12 cellular contexts compared by ENCODE assay signal in the genomic region with DNA sequence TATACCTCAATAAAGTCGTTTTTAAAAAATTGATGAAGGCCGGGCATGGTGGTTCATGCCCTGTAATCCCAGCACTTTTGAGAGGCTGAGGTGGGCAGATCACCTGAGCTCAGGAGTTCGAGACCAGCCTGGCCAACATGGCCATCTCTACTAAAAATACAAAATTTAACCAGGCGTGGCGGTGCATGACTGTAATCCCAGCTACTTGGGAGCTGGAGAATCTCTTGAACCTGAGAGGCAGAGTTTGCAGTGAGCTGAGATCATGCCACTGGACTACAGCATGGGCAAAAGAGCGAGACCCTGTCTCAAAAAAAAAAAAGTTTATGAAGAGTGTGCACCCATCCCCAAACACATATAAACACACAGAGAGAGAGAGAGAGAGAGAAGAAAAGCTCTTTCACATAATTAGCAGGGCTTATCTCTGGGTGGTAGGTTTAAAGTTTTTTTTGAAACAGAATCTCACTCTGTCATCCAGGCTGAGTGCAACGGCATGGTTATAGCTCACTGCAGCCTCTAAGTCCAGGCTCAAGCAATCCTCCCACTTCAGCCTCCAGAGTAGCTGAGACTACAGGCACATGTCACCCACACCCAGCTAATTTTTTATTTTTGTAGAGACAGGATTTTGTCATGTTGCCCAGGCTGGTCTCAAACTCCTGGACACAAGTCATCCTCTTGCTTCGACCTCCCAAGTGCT. TPM values are rescaled to one million over a fixed set of nuclear protein-coding genes. Genes with fewer than 3 reads are reported as not detected.
DNase-seq lines count a peak whose midpoint lies in the region; ATAC-seq and TF ChIP-seq lines count a peak whose summit lies in the region.
"Had no signal": no experiment of that assay in that cellular context is flagged by ENCODE, and none has a peak within 500 bp of the region (broad histone marks: within the 10 kb centered on the region; RNA-seq: fewer than 3 reads in every experiment).

No MANE protein-coding gene starts in this region.

- DNase-seq in Right ventricle myocardium inferior (ENCODE audit: missing footprints) (peak; percentile 15), left ventricle myocardium superior (no peak), T-helper 17 cell (no peak), glutamatergic neuron (no peak), transverse colon (no peak), SHP77 treated with DMSO at 0.1 percent for 48 hours (lab: John Stamatoyannopoulos, UW) (no peak), dorsolateral prefrontal cortex (no peak), foreskin keratinocyte (no peak)
- DNase-seq: COR-L47; NCI-H2029; pancreas; stimulated activated CD4-positive, alpha-beta T cell treated with anti-CD3 and anti-CD28 coated beads, Interleukin-4, amount 100 ng/mL, for 4 hours had no signal

- ATAC-seq in Right ventricle myocardium inferior (no peak), left ventricle myocardium superior (no peak), T-helper 17 cell (no peak), foreskin keratinocyte (no peak)
- ATAC-seq: pancreas had no signal

- no peak overlapping the region for H3K4me3 ChIP-seq in transverse colon
- H3K4me3 ChIP-seq in dorsolateral prefrontal cortex: no peak overlapping the region
- H3K4me3 ChIP-seq: pancreas had no signal

- H3K36me3 ChIP-seq in transverse colon: no peaks in the 10 kb centered on the region
- H3K36me3 ChIP-seq: pancreas had no signal

- peaks cover 37 to 81% (median 71%) of the 10 kb centered on the region in 4 donors for H3K4me1 ChIP-seq in transverse colon
- peaks cover 18% of the 10 kb centered on the region for H3K4me1 ChIP-seq in foreskin keratinocyte

- H3K27me3 ChIP-seq in transverse colon: no peaks in the 10 kb centered on the region
- H3K27me3 ChIP-seq in dorsolateral prefrontal cortex: no peaks in the 10 kb centered on the region
- no peaks in the 10 kb centered on the region for H3K27me3 ChIP-seq in foreskin keratinocyte
- H3K27me3 ChIP-seq: pancreas had no signal

- peak overlapping the region; percentile 91 for H3K4me3 Mint-ChIP-seq in T-helper 17 cell
- H3K4me3 Mint-ChIP-seq in glutamatergic neuron (ENCODE audit: unreplicated experiment): peak overlapping the region; percentile 95

- H3K4me1 Mint-ChIP-seq in T-helper 17 cell (peaks cover 43% of the 10 kb centered on the region), glutamatergic neuron (ENCODE audit: low read depth, unreplicated experiment) (peaks cover 42% of the 10 kb centered on the region)

- intact Hi-C loops in Right ventricle myocardium inferior (cut with DNase I): no loop called here
- intact Hi-C loops in left ventricle myocardium superior (cut with micrococcal nuclease): no loop called here
- intact Hi-C loops in transverse colon (cut with DNase I; ENCODE audit: low total_unique reads): no loop called here
- intact Hi-C loops in dorsolateral prefrontal cortex (cut with DNase I): no loop called here

- no peak for TF ChIP-seq EP300 in transverse colon (IDR thresholded peaks at IDR 0.05; ENCODE audit: low read depth)

- H3K36me3 Mint-ChIP-seq in T-helper 17 cell (ENCODE audit: low read depth): peaks cover 2% of the 10 kb centered on the region
- H3K36me3 Mint-ChIP-seq in glutamatergic neuron (ENCODE audit: unreplicated experiment): no peaks in the 10 kb centered on the region

- H3K9me3 ChIP-seq in T-helper 17 cell (ENCODE audit: control insufficient read depth, low read length, poor library complexity, severe bottlenecking) (no peaks in the 10 kb centered on the region), transverse colon (no peaks in the 10 kb centered on the region)
- H3K9me3 ChIP-seq: pancreas had no signal

- in situ Hi-C loops in transverse colon (cut with MboI; ENCODE audit: low pct_ligation_motif_present in 1 of 4, low pct_unique_long_range_greater_than_20kb in 1 of 4, low sequenced_read_pairs in 3 of 4): no loop called here

- 82 to 96% methylated on average over 4 to 8 of the region's 8 CpGs for WGBS in transverse colon (ENCODE audit: low coverage in 1 of 2), 2 donors

- H3K9me3 Mint-ChIP-seq in glutamatergic neuron (ENCODE audit: unreplicated experiment): peaks cover 17% of the 10 kb centered on the region

- no peaks in the 10 kb centered on the region for H3K27me3 Mint-ChIP-seq in T-helper 17 cell
- H3K27me3 Mint-ChIP-seq in glutamatergic neuron (ENCODE audit: unreplicated experiment): peaks cover 18% of the 10 kb centered on the region

- TF ChIP-seq CTCF in glutamatergic neuron (IDR thresholded peaks at IDR 0.05; ENCODE audit: partially characterized antibody, unreplicated experiment): no peak
- TF ChIP-seq CTCF in transverse colon (IDR thresholded peaks at IDR 0.05): no peak
- no peak for TF ChIP-seq CTCF in dorsolateral prefrontal cortex (IDR thresholded peaks at IDR 0.05 in 54 of 56, conservative IDR thresholded peaks at IDR 0.05 in 2 of 56; ENCODE audit: low read depth in 1 of 56, partially characterized antibody in 56 of 56)
- TF ChIP-seq CTCF in foreskin keratinocyte (conservative IDR thresholded peaks at IDR 0.05): no peak

- peak overlapping the region; percentile 98 to 100 (median 99) for H3K27ac ChIP-seq in transverse colon
- peak overlapping the region in 15 of 59 donors; percentile 6 to 100 (median 100) for H3K27ac ChIP-seq in dorsolateral prefrontal cortex
- H3K27ac ChIP-seq in foreskin keratinocyte: no peak overlapping the region
- H3K27ac ChIP-seq: pancreas had no signal

- peak overlapping the region; percentile 98 for H3K27ac Mint-ChIP-seq in T-helper 17 cell
- H3K27ac Mint-ChIP-seq in glutamatergic neuron (ENCODE audit: unreplicated experiment): no peak overlapping the region

- TF ChIP-seq POLR2A in transverse colon (IDR thresholded peaks at IDR 0.05): no peak

RNA-seq across cellular contexts. Expression of a gene that starts 3.0 kb away (rescaled TPM):
- total RNA-seq in Right ventricle myocardium inferior (18.9 TPM), left ventricle myocardium superior (15.2 TPM), T-helper 17 cell (100 to 1,000 TPM; 198 to 241 TPM), glutamatergic neuron (ENCODE audit: unreplicated experiment) (365 TPM), transverse colon (100 to 1,000 TPM in 3 of 4 donors, 10 to 100 TPM in 1; 45.7 to 206 (median 148) TPM), dorsolateral prefrontal cortex (100 to 1,000 TPM in 84 of 120 experiments, 10 to 100 TPM in 36; 57.2 to 359 (median 120) TPM), foreskin keratinocyte (113 and 118 TPM in 2 replicates)
- 67.3 and 72.1 TPM in 2 replicates for polyA plus RNA-seq in foreskin keratinocyte
